Comparison of ENCODE assay signal across 8 cellular contexts in genomic region chr19:1490311-1491113, GRCh38. TPM values are rescaled to one million over a fixed set of nuclear protein-coding genes. Genes with fewer than 3 reads are reported as not detected.
A peak's percentile ranks its signal among the peaks of the same experiment; 100 is the strongest.
DNase-seq lines count a peak whose midpoint lies in the region; ATAC-seq and TF ChIP-seq lines count a peak whose summit lies in the region.

PCSK4 (minus strand) TSS chr19:1490350; CDS start chr19:1490346, 4 bp downstream.

- no peaks in the 10 kb centered on the region for H3K9me3 ChIP-seq in BLaER1 treated with 17β-estradiol and CSF1 and Interleukin-3, amounts not matched to agents 10 nM and 100 nM (replicated peaks in 1 of 11)
- H3K9me3 ChIP-seq in duodenal mucosa (ENCODE audit: control insufficient read depth in 1 of 2, low read length in 2 of 2) (no peaks in the 10 kb centered on the region), right lobe of liver (no peaks in the 10 kb centered on the region)

- no peaks in the 10 kb centered on the region for H3K9me3 Mint-ChIP-seq in activated CD4-positive, alpha-beta memory T cell treated with anti-CD3 and anti-CD28 coated beads, Interleukin-2, amount 10 ng/mL, durations not matched to agents 7 days and 5 days

- intact Hi-C loops in right lobe of liver (cut with DNase I): no loop called here

- H3K4me3 Mint-ChIP-seq in activated CD4-positive, alpha-beta memory T cell treated with anti-CD3 and anti-CD28 coated beads, Interleukin-2, amount 10 ng/mL, durations not matched to agents 7 days and 5 days: peak within 1 kb of the TSS; percentile 82

- peak; percentile 99 for DNase-seq in NCI-H82 (lab: John Stamatoyannopoulos, UW)
- DNase-seq in activated CD4-positive, alpha-beta memory T cell treated with anti-CD3 and anti-CD28 coated beads, Interleukin-2, amount 10 ng/mL, durations not matched to agents 7 days and 5 days: peak; percentile 98
- DNase-seq in right lobe of liver: peak; percentile 98 to 99 (median 99)
- peak; percentile 97 for DNase-seq in stimulated activated CD4-positive, alpha-beta T cell treated with anti-CD3 and anti-CD28 coated beads, Interleukin-4, amount 100 ng/mL, for 24 hours

- H3K27ac Mint-ChIP-seq in activated CD4-positive, alpha-beta memory T cell treated with anti-CD3 and anti-CD28 coated beads, Interleukin-2, amount 10 ng/mL, durations not matched to agents 7 days and 5 days: peak within 1 kb of the TSS; percentile 69

- H3K4me3 ChIP-seq in BLaER1 treated with 17β-estradiol and CSF1 and Interleukin-3, amounts not matched to agents 10 nM and 100 nM: peak within 1 kb of the TSS; percentile 61 to 78 (median 66)
- H3K4me3 ChIP-seq in duodenal mucosa (ENCODE audit: low read depth in 1 of 2, low read length in 2 of 2) (peak within 1 kb of the TSS; percentile 76 to 87), right lobe of liver (peak within 1 kb of the TSS; percentile 75 to 89 (median 86))

- H3K4me1 Mint-ChIP-seq in activated CD4-positive, alpha-beta memory T cell treated with anti-CD3 and anti-CD28 coated beads, Interleukin-2, amount 10 ng/mL, durations not matched to agents 7 days and 5 days: peaks cover 15% of the 10 kb centered on the region

- 1% methylated on average over 48 of the region's 74 CpGs for WGBS in right lobe of liver (ENCODE audit: insufficient coverage, low coverage, low lambda C conversion rate, missing lambda C conversion rate)

- peak within 1 kb of the TSS; percentile 69 to 83 (median 77) for H3K9ac ChIP-seq in BLaER1 treated with 17β-estradiol and CSF1 and Interleukin-3, amounts not matched to agents 10 nM and 100 nM
- peak within 1 kb of the TSS; percentile 77 to 85 for H3K9ac ChIP-seq in duodenal mucosa (ENCODE audit: low read depth in 1 of 2, low read length in 2 of 2)

- H3K36me3 Mint-ChIP-seq in activated CD4-positive, alpha-beta memory T cell treated with anti-CD3 and anti-CD28 coated beads, Interleukin-2, amount 10 ng/mL, durations not matched to agents 7 days and 5 days (ENCODE audit: low read depth): no peaks in the 10 kb centered on the region

- no peak for TF ChIP-seq POLR2A in right lobe of liver (IDR thresholded peaks at IDR 0.05)

- peaks cover 0 to 5% (median 0%) of the 10 kb centered on the region in 11 experiments; a peak in 2 of 22 replicates for H4K20me1 ChIP-seq in BLaER1 treated with 17β-estradiol and CSF1 and Interleukin-3, amounts not matched to agents 10 nM and 100 nM

- POLR2A ChIA-PET in activated CD4-positive, alpha-beta memory T cell treated with anti-CD3 and anti-CD28 coated beads, Interleukin-2, amount 10 ng/mL, durations not matched to agents 7 days and 5 days (lab: Charles Lee): interaction anchor here (0.9 to 1.7 kb wide), 3 partner anchors 17 to 115 kb away, joined by 3 to 4 read pairs (median 3); partner anchors contain the start of gene UQCR11

- H3K4me1 ChIP-seq in BLaER1 treated with 17β-estradiol and CSF1 and Interleukin-3, amounts not matched to agents 10 nM and 100 nM: peaks cover 26 to 39% (median 33%) of the 10 kb centered on the region in 10 experiments
- peaks cover 29 to 37% of the 10 kb centered on the region in 2 donors for H3K4me1 ChIP-seq in duodenal mucosa (ENCODE audit: control insufficient read depth in 1 of 2, insufficient read depth in 2 of 2, low read length in 2 of 2)
- H3K4me1 ChIP-seq in right lobe of liver: peaks cover 0 to 26% (median 7%) of the 10 kb centered on the region in 4 donors

- peaks cover 0 to 7% (median 0%) of the 10 kb centered on the region in 11 experiments; a peak in 3 of 22 replicates for H3K27me3 ChIP-seq in BLaER1 treated with 17β-estradiol and CSF1 and Interleukin-3, amounts not matched to agents 10 nM and 100 nM
- no peaks in the 10 kb centered on the region for H3K27me3 ChIP-seq in duodenal mucosa (ENCODE audit: control insufficient read depth in 1 of 2, insufficient read depth in 2 of 2, low read length in 2 of 2)
- H3K27me3 ChIP-seq in right lobe of liver: no peaks in the 10 kb centered on the region

- peak; percentile 82 for ATAC-seq in GM19438 (IDR thresholded peaks at IDR 0.05; ENCODE audit: low read depth, unreplicated experiment)
- peak; percentile 78 for ATAC-seq in HG03571 (IDR thresholded peaks at IDR 0.05; ENCODE audit: unreplicated experiment)
- peak; percentile 78 to 89 (median 82) for ATAC-seq in right lobe of liver

- peaks cover 11% of the 10 kb centered on the region for H3K27me3 Mint-ChIP-seq in activated CD4-positive, alpha-beta memory T cell treated with anti-CD3 and anti-CD28 coated beads, Interleukin-2, amount 10 ng/mL, durations not matched to agents 7 days and 5 days

- CTCF ChIA-PET in activated CD4-positive, alpha-beta memory T cell treated with anti-CD3 and anti-CD28 coated beads, Interleukin-2, amount 10 ng/mL, durations not matched to agents 7 days and 5 days (lab: Charles Lee): interaction anchor here (0.6 to 1.0 kb wide), 8 partner anchors 12 to 297 kb away, joined by 3 to 5 read pairs (median 3); no protein-coding TSS in a partner anchor

- peak within 1 kb of the TSS; percentile 41 to 82 (median 72); a peak in 21 of 22 replicates for H3K27ac ChIP-seq in BLaER1 treated with 17β-estradiol and CSF1 and Interleukin-3, amounts not matched to agents 10 nM and 100 nM
- H3K27ac ChIP-seq in duodenal mucosa (ENCODE audit: low read depth, low read length): peak within 1 kb of the TSS; percentile 58
- peak within 1 kb of the TSS; percentile 52 to 79 (median 63) for H3K27ac ChIP-seq in right lobe of liver

- H3K36me3 ChIP-seq in BLaER1 treated with 17β-estradiol and CSF1 and Interleukin-3, amounts not matched to agents 10 nM and 100 nM: no peaks in the 10 kb centered on the region
- H3K36me3 ChIP-seq in duodenal mucosa (ENCODE audit: control insufficient read depth in 1 of 2, insufficient read depth in 2 of 2, low read length in 2 of 2) (no peaks in the 10 kb centered on the region), right lobe of liver (no peaks in the 10 kb centered on the region)

- H3K4me2 ChIP-seq in BLaER1 treated with 17β-estradiol and CSF1 and Interleukin-3, amounts not matched to agents 10 nM and 100 nM: peak within 1 kb of the TSS; percentile 93 to 100 (median 96)

- peak in 1 of 4 donors; percentile 3 for TF ChIP-seq CTCF in right lobe of liver (IDR thresholded peaks at IDR 0.05)

RNA-seq across cellular contexts. Expression of gene PCSK4, which starts in this region (rescaled TPM):
- 1 to 10 TPM; 2.5 to 3.6 TPM for total RNA-seq in activated CD4-positive, alpha-beta memory T cell treated with anti-CD3 and anti-CD28 coated beads, Interleukin-2, amount 10 ng/mL, durations not matched to agents 7 days and 5 days
- total RNA-seq in right lobe of liver: 1 to 10 TPM; 2.0 to 8.0 (median 3.6) TPM

Comparison
In these comparisons a context has a peak if more than half of its experiments do, and no peak if none do; other contexts are left out.
1. Peak in every context shown above with its lines: DNase-seq, ATAC-seq, H3K4me3 ChIP-seq and H3K27ac ChIP-seq.